Comparison of ENCODE assay signal across 1 cellular context in genomic region chr1:7430047-7430608, GRCh38.
TF ChIP-seq lines count a peak whose summit lies in the region.

No MANE protein-coding gene starts in this region.

TF ChIP-seq in K562, 482 proteins besides CTCF, POLR2A, EP300 and RAD21:
- no peak for TF ChIP-seq ZNF184 (CRISPR knock-in tag; IDR thresholded peaks at IDR 0.05)
- TF ChIP-seq ATF1 (CRISPR knock-in tag; IDR thresholded peaks at IDR 0.05): no peak
- 0 out of 2 replicates have a peak, but pooled peaks have one; percentile 19 for TF ChIP-seq ATF1 (tag; IDR thresholded peaks at IDR 0.05)
